ENCODE assay signal across 27 cellular contexts in the genomic region with DNA sequence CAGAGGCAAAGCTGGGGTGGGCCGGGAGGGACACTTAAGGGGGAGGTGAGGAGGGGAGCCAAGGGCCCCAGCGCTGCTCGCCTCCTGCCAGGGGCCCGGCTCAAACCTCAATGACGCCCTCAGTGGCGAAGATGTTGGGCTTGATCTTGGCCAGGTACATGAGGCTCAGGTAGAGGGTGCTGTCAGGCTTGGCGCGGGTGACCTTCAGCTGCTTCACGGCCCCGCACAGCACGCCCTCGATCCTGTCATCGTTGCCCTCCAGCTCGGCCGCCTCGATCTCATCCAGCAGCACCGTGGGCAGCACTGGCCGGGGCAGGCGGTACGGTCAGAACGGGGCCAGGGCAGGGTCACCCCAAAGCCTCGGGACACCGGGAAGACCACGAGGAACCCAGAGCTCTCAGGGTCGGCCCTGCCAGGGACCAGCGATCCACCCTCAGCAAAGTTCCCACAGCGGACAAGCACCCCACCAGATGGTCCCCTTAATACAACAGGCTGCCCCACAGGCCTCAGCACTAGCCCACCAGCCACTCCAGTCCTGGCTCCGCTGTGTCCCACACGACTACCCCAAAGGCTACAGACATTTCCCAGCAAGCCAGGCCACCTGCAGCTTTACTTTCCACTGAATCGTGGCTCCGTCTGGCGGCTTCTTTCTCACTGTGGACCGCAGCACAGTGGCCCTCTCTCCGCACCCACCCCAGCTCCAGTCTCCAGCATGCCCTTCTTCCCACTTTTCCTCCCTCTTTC. TPM values are rescaled to one million over a fixed set of nuclear protein-coding genes. Genes with fewer than 3 reads are reported as not detected.
DNase-seq lines count a peak whose midpoint lies in the region; ATAC-seq, FAIRE-seq and TF ChIP-seq lines count a peak whose summit lies in the region.
"Had no signal": no experiment of that assay in that cellular context is flagged by ENCODE, and none has a peak within 500 bp of the region (broad histone marks: within the 10 kb centered on the region; RNA-seq: fewer than 3 reads in every experiment).

No MANE protein-coding gene starts in this region.

- DNase-seq in Right ventricle myocardium superior (peak; percentile 35), left cardiac atrium (no peak), OCI-LY7 (ENCODE audit: low spot score) (no peak), kidney (peak; percentile 70), NCI-H524 treated with DMSO at 0.1 percent for 48 hours (lab: John Stamatoyannopoulos, UW) (no peak)
- DNase-seq in stimulated activated effector memory CD8-positive, alpha-beta T cell treated with anti-CD3 and anti-CD28 coated beads, Interleukin-12 subunit alpha, Interleukin-12 subunit beta, amount 100 ng/mL, for 72 hours (ENCODE audit: low spot score in 2 of 2): no peak
- no peak for DNase-seq in activated CD8-positive, alpha-beta memory T cell treated with anti-CD3 and anti-CD28 coated beads, Interleukin-2, amount 50 U/mL, for 4 hours
- DNase-seq: CD8-positive, alpha-beta memory T cell; DMS 273 treated with DMSO at 0.1 percent for 48 hours; DMS79; EL; GDM1; KG1; MG63; NCI-H2029; NCI-H446 treated with DMSO at 0.1 percent for 48 hours; NCI-H526 treated with DMSO at 0.1 percent for 48 hours; SIG-M5 had no signal

- H3K9me3 ChIP-seq in OCI-LY7 (ENCODE audit: low read length) (no peaks in the 10 kb centered on the region), kidney (ENCODE audit: control insufficient read depth in 1 of 2, low read length in 2 of 2) (no peaks in the 10 kb centered on the region)
- H3K9me3 ChIP-seq: MG63 had no signal

- peaks cover 5% of the 10 kb centered on the region; the same call in 1 of the 2 replicates for H4K20me1 ChIP-seq in OCI-LY7 (ENCODE audit: insufficient read depth, low read length)

- no peak for TF ChIP-seq CTCF in OCI-LY7 (conservative IDR thresholded peaks at IDR 0.05; ENCODE audit: low read length)
- no peak for TF ChIP-seq CTCF in kidney (IDR thresholded peaks at IDR 0.05; ENCODE audit: borderline replicate concordance, extremely low read depth, insufficient read depth)

- no peaks in the 10 kb centered on the region for H3K9me2 ChIP-seq in OCI-LY7 (ENCODE audit: insufficient read depth, low read length)

- intact Hi-C loops in Right ventricle myocardium superior (cut with DNase I) (no loop called here), left cardiac atrium (cut with DNase I) (loop anchor here (5.0 to 10.0 kb wide), 2 partner anchors 55 to 57 kb away; a partner anchor contains a TSS), OCI-LY7 (cut with micrococcal nuclease; ENCODE audit: unreplicated experiment) (no loop called here), kidney (cut with DNase I) (no loop called here)

- H3K27ac ChIP-seq in OCI-LY7 (ENCODE audit: low read depth, low read length, poor library complexity, severe bottlenecking) (no peak overlapping the region), kidney (ENCODE audit: low read depth in 2 of 2, low read length in 2 of 2) (no peak overlapping the region)
- H3K27ac ChIP-seq: C4-2B, RWPE1, SK-N-MC had no signal

- CTCF ChIA-PET in OCI-LY7 (lab: Charles Lee; ENCODE audit: unreplicated experiment): no interaction called here

- H3K4me1 Mint-ChIP-seq in stimulated activated effector memory CD8-positive, alpha-beta T cell treated with anti-CD3 and anti-CD28 coated beads, Interleukin-12 subunit alpha, Interleukin-12 subunit beta, amount 100 ng/mL, for 72 hours: peaks cover 29% of the 10 kb centered on the region

- TSS peak; percentile 12 for BruUV-seq in OCI-LY7 (replicated peaks; lab: Mats Ljungman, UMichigan)

- POLR2A ChIA-PET in OCI-LY7 (lab: Charles Lee): no interaction called here

- H3K79me2 ChIP-seq in OCI-LY7 (ENCODE audit: insufficient read depth, low read depth, low read length): peaks cover 31% of the 10 kb centered on the region

- peaks cover 47% of the 10 kb centered on the region for H3K36me3 Mint-ChIP-seq in stimulated activated effector memory CD8-positive, alpha-beta T cell treated with anti-CD3 and anti-CD28 coated beads, Interleukin-12 subunit alpha, Interleukin-12 subunit beta, amount 100 ng/mL, for 72 hours

- FAIRE-seq in kidney (lab: Jason Lieb, UNC): no peak
- FAIRE-seq: A204.1, GM12878, H1 had no signal

- H3K4me3 ChIP-seq in OCI-LY7 (ENCODE audit: low read depth, low read length, poor library complexity, severe bottlenecking) (no peak overlapping the region), kidney (ENCODE audit: low read length in 2 of 2) (no peak overlapping the region)
- H3K4me3 ChIP-seq: GM12878, MG63, SK-N-MC had no signal

- H3K4me2 ChIP-seq in OCI-LY7 (ENCODE audit: low read length): no peak overlapping the region

- H2AFZ ChIP-seq in OCI-LY7 (ENCODE audit: low read length): no peak overlapping the region

- ATAC-seq in Right ventricle myocardium superior (ENCODE audit: poor library complexity) (no peak), left cardiac atrium (no peak), GM18868 (IDR thresholded peaks at IDR 0.05; ENCODE audit: unreplicated experiment) (no peak)
- ATAC-seq in stimulated activated effector memory CD8-positive, alpha-beta T cell treated with anti-CD3 and anti-CD28 coated beads, Interleukin-12 subunit alpha, Interleukin-12 subunit beta, amount 100 ng/mL, for 72 hours: no peak
- ATAC-seq: GM12878, HCT116, Panc1 had no signal

- peak overlapping the region; percentile 8 for H3K27ac Mint-ChIP-seq in stimulated activated effector memory CD8-positive, alpha-beta T cell treated with anti-CD3 and anti-CD28 coated beads, Interleukin-12 subunit alpha, Interleukin-12 subunit beta, amount 100 ng/mL, for 72 hours
- H3K27ac Mint-ChIP-seq: CD8-positive, alpha-beta memory T cell had no signal

- H3K36me3 ChIP-seq in OCI-LY7 (ENCODE audit: insufficient read depth, low read length) (peaks cover 77% of the 10 kb centered on the region), kidney (ENCODE audit: control insufficient read depth in 1 of 2, insufficient read depth in 2 of 2, low read length in 2 of 2) (peaks cover 5 to 17% of the 10 kb centered on the region in 2 donors)

- no peaks in the 10 kb centered on the region for H3K9me3 Mint-ChIP-seq in stimulated activated effector memory CD8-positive, alpha-beta T cell treated with anti-CD3 and anti-CD28 coated beads, Interleukin-12 subunit alpha, Interleukin-12 subunit beta, amount 100 ng/mL, for 72 hours
- H3K9me3 Mint-ChIP-seq: CD8-positive, alpha-beta memory T cell had no signal

- H3K4me1 ChIP-seq in OCI-LY7 (ENCODE audit: insufficient read depth, low read length, poor library complexity, severe bottlenecking): peaks cover 18% of the 10 kb centered on the region
- peaks cover 5 to 7% of the 10 kb centered on the region in 2 donors for H3K4me1 ChIP-seq in kidney (ENCODE audit: control insufficient read depth in 1 of 2, insufficient read depth in 1 of 2, low read depth in 1 of 2, low read length in 2 of 2)

- H3K4me3 Mint-ChIP-seq in stimulated activated effector memory CD8-positive, alpha-beta T cell treated with anti-CD3 and anti-CD28 coated beads, Interleukin-12 subunit alpha, Interleukin-12 subunit beta, amount 100 ng/mL, for 72 hours: no peak overlapping the region

- no peak overlapping the region for H3K9ac ChIP-seq in kidney (ENCODE audit: low read length in 2 of 2)

RNA-seq across cellular contexts. Expression of a gene that starts 4.0 kb away (rescaled TPM):
- total RNA-seq in Right ventricle myocardium superior (29.2 TPM), left cardiac atrium (10 to 100 TPM; 26.9 to 42.4 TPM), OCI-LY7 (2022) (187 and 188 TPM in 2 replicates), kidney (91.3 TPM)
- 61.5 and 83.6 TPM in 2 replicates for total RNA-seq in OCI-LY7 (2014; rRNA removed; shearing (Covaris generic))
- polyA plus RNA-seq in kidney (ENCODE audit: insufficient read depth, low read depth, low replicate concordance): 62.8 TPM

RNA-seq across cellular contexts. Expression of a gene that starts 30.3 kb away (rescaled TPM):
- 59.4 TPM for total RNA-seq in Right ventricle myocardium superior
- total RNA-seq in left cardiac atrium: 10 to 100 TPM; 43.6 to 73.1 TPM
- total RNA-seq in OCI-LY7 (2014; rRNA removed; shearing (Covaris generic)): 25.2 and 26.1 TPM in 2 replicates
- 32.7 and 39.0 TPM in 2 replicates for total RNA-seq in OCI-LY7 (2022)
- total RNA-seq in kidney: 37.0 TPM
- 12.9 TPM for polyA plus RNA-seq in kidney (ENCODE audit: insufficient read depth, low read depth, low replicate concordance)

RNA-seq across cellular contexts. Expression of a gene that starts 41.0 kb away (rescaled TPM):
- 6.2 TPM for total RNA-seq in Right ventricle myocardium superior
- 10 to 100 TPM in 1 of 2 donors, 1 to 10 TPM in 1; 9.9 to 21.8 TPM for total RNA-seq in left cardiac atrium
- total RNA-seq in OCI-LY7 (2014; rRNA removed; shearing (Covaris generic)): 1.1 and 1.4 TPM in 2 replicates
- 4.5 and 5.5 TPM in 2 replicates for total RNA-seq in OCI-LY7 (2022)
- total RNA-seq in kidney: 53.4 TPM
- 16.6 TPM for polyA plus RNA-seq in kidney (ENCODE audit: insufficient read depth, low read depth, low replicate concordance)

RNA-seq across cellular contexts. Expression of a gene that starts 55.8 kb away (rescaled TPM):
- total RNA-seq in Right ventricle myocardium superior: 0.30 TPM
- total RNA-seq in left cardiac atrium: under 1 TPM; 0.18 to 0.31 TPM
- 0.19 and 0.77 TPM in 2 replicates for total RNA-seq in OCI-LY7 (2014; rRNA removed; shearing (Covaris generic))
- not detected in 2 replicates for total RNA-seq in OCI-LY7 (2022)
- 11.0 TPM for total RNA-seq in kidney
- polyA plus RNA-seq in kidney (ENCODE audit: insufficient read depth, low read depth, low replicate concordance): 6.8 TPM
- total RNA-seq: CD8-positive, alpha-beta memory T cell had no signal
- polyA plus RNA-seq: CD8-positive, alpha-beta memory T cell had no signal

Comparison
In these comparisons a context has a peak if more than half of its experiments do, and no peak if none do; other contexts are left out.
1. DNase-seq: peak in Right ventricle myocardium superior (single experiment) and kidney (single experiment); none in left cardiac atrium (single experiment), OCI-LY7 (single experiment), stimulated activated effector memory CD8-positive, alpha-beta T cell treated with anti-CD3 and anti-CD28 coated beads, Interleukin-12 subunit alpha, Interleukin-12 subunit beta, amount 100 ng/mL, for 72 hours (0 of 2), activated CD8-positive, alpha-beta memory T cell treated with anti-CD3 and anti-CD28 coated beads, Interleukin-2, amount 50 U/mL, for 4 hours (single experiment) and NCI-H524 treated with DMSO at 0.1 percent for 48 hours (single experiment).
2. intact Hi-C loops: an anchor here in left cardiac atrium (5.0 to 10.0 kb wide); none called in Right ventricle myocardium superior, OCI-LY7 and kidney.